In genomic region chr14:39233680-39234326, GRCh38 we compare ENCODE assay signal across 8 cellular contexts. TPM values are rescaled to one million over a fixed set of nuclear protein-coding genes. Genes with fewer than 3 reads are reported as not detected.
A peak's percentile ranks its signal among the peaks of the same experiment; 100 is the strongest.
DNase-seq lines count a peak whose midpoint lies in the region; ATAC-seq and TF ChIP-seq lines count a peak whose summit lies in the region.

MIA2 (plus strand) TSS chr14:39233915; CDS start chr14:39234115, 200 bp downstream.

- no peak for ATAC-seq in WTC11
- no peak for ATAC-seq in Right ventricle myocardium superior (ENCODE audit: poor library complexity)
- ATAC-seq in HG02642 (IDR thresholded peaks at IDR 0.05; ENCODE audit: poor library complexity, unreplicated experiment) = no peak

- no peak within 1 kb of the TSS for H2BK5ac ChIP-seq in trophoblast cell (ENCODE audit: low read depth, low read length, poor library complexity)

- H2BK12ac ChIP-seq in trophoblast cell (ENCODE audit: low read length) = no peak within 1 kb of the TSS

- BruUV-seq in Calu3 (replicated peaks; lab: Mats Ljungman, UMichigan) = no TSS peak

- H2BK120ac ChIP-seq in trophoblast cell (ENCODE audit: insufficient read depth, low read length, poor library complexity) = no peak within 1 kb of the TSS

- H3K27ac Mint-ChIP-seq in Calu3 (ENCODE audit: unreplicated experiment) = peak within 1 kb of the TSS; percentile 81
- no peak within 1 kb of the TSS for H3K27ac Mint-ChIP-seq in WTC11

- H3K4me3 ChIP-seq in trophoblast cell (ENCODE audit: low read depth, low read length) = no peak within 1 kb of the TSS

- H3K9ac ChIP-seq in trophoblast cell (ENCODE audit: low read length) = no peak within 1 kb of the TSS

- H3K9me3 Mint-ChIP-seq in Calu3 (ENCODE audit: low read depth, unreplicated experiment) = no peaks in the 10 kb centered on the region
- no peaks in the 10 kb centered on the region for H3K9me3 Mint-ChIP-seq in WTC11

- no peak within 1 kb of the TSS for H3K27ac ChIP-seq in trophoblast cell (ENCODE audit: low read depth, low read length)

- H3K27me3 ChIP-seq in trophoblast cell (ENCODE audit: insufficient read depth, low read length) = no peaks in the 10 kb centered on the region

- no peak for DNase-seq in Calu3
- no peak for DNase-seq in WTC11 (ENCODE audit: low spot score)
- no peak for DNase-seq in Right ventricle myocardium superior
- no peak for DNase-seq in trophoblast cell
- no peak for DNase-seq in hepatic stellate cell (ENCODE audit: low spot score)
- DNase-seq in NCI-H82 (lab: John Stamatoyannopoulos, UW) = no peak
- no peak for DNase-seq in NCI-H774 (lab: John Stamatoyannopoulos, UW)

- no peak within 1 kb of the TSS for H4K12ac ChIP-seq in trophoblast cell (ENCODE audit: low read depth, low read length)

- CTCF ChIA-PET in Calu3 (lab: Charles Lee) = no interaction called here
- CTCF ChIA-PET in WTC11 (lab: Charles Lee) = no interaction called here

- H3K4me2 ChIP-seq in trophoblast cell (ENCODE audit: low read length) = peak within 1 kb of the TSS; percentile 34

- H3K14ac ChIP-seq in trophoblast cell (ENCODE audit: low read length) = no peak within 1 kb of the TSS

- no peak for TF ChIP-seq CTCF in Calu3 (IDR thresholded peaks at IDR 0.05; ENCODE audit: unreplicated experiment)
- TF ChIP-seq CTCF in WTC11 (IDR thresholded peaks at IDR 0.05) = no peak

- H4K8ac ChIP-seq in trophoblast cell (ENCODE audit: low read depth, low read length) = no peak within 1 kb of the TSS

- H3K4ac ChIP-seq in trophoblast cell (ENCODE audit: low read depth, low read length) = no peak within 1 kb of the TSS

- H2AFZ ChIP-seq in trophoblast cell (ENCODE audit: insufficient read depth, low read length, poor library complexity) = no peak within 1 kb of the TSS

- H3K79me2 ChIP-seq in trophoblast cell (ENCODE audit: control insufficient read depth, insufficient read depth, low read length, poor library complexity) = no peaks in the 10 kb centered on the region

- intact Hi-C loops in Calu3 (cut with micrococcal nuclease; ENCODE audit: unreplicated experiment) (loop anchor here (2.0 to 5.0 kb wide), 3 partner anchors 31 to 122 kb away; partner anchors contain the start of gene GEMIN2), Right ventricle myocardium superior (cut with DNase I) (no loop called here)

- peaks cover 25% of the 10 kb centered on the region for H3K4me1 Mint-ChIP-seq in Calu3 (ENCODE audit: low read depth, unreplicated experiment)
- peaks cover 6% of the 10 kb centered on the region for H3K4me1 Mint-ChIP-seq in WTC11

- H2AK5ac ChIP-seq in trophoblast cell (ENCODE audit: low read length) = no peak within 1 kb of the TSS

- WGBS in trophoblast cell (ENCODE audit: extremely low coverage, insufficient coverage, insufficient read length) = no CpG with 5 or more reads among the region's 7 CpGs

- POLR2A ChIA-PET in WTC11 (lab: Charles Lee) = no interaction called here

- H3K36me3 ChIP-seq in trophoblast cell (ENCODE audit: control insufficient read depth in 1 of 2, insufficient read depth in 2 of 2, low read length in 2 of 2) = no peaks in the 10 kb centered on the region

- H3K79me1 ChIP-seq in trophoblast cell (ENCODE audit: low read length) = no peaks in the 10 kb centered on the region

- H3K4me3 Mint-ChIP-seq in Calu3 (ENCODE audit: low read depth, unreplicated experiment) (peak within 1 kb of the TSS; percentile 64), WTC11 (no peak within 1 kb of the TSS)

- H3K23ac ChIP-seq in trophoblast cell (ENCODE audit: low read length) = no peak within 1 kb of the TSS

- no peak within 1 kb of the TSS for H3K18ac ChIP-seq in trophoblast cell (ENCODE audit: low read length)

- no peak within 1 kb of the TSS for H4K91ac ChIP-seq in trophoblast cell (ENCODE audit: low read depth, low read length)

- H3K9me3 ChIP-seq in trophoblast cell (ENCODE audit: insufficient read depth, low read depth, low read length) = no peaks in the 10 kb centered on the region

- peaks cover 14% of the 10 kb centered on the region for H3K36me3 Mint-ChIP-seq in Calu3 (ENCODE audit: insufficient read depth, unreplicated experiment)
- H3K36me3 Mint-ChIP-seq in WTC11 = no peaks in the 10 kb centered on the region

- no peaks in the 10 kb centered on the region for H3K4me1 ChIP-seq in trophoblast cell (ENCODE audit: control insufficient read depth in 1 of 2, insufficient read depth in 2 of 2, low read length in 2 of 2)

- H3K27me3 Mint-ChIP-seq in Calu3 (ENCODE audit: unreplicated experiment) (no peaks in the 10 kb centered on the region), WTC11 (ENCODE audit: low read depth) (no peaks in the 10 kb centered on the region)

TF ChIP-seq in WTC11, 78 proteins besides CTCF, POLR2A, EP300 and RAD21:
- 0 out of 2 replicates have a peak, but pooled peaks have one; percentile 9 for TF ChIP-seq GABPB1 (CRISPR knock-in tag; IDR thresholded peaks at IDR 0.05)
- no peak for TF ChIP-seq ERG (CRISPR knock-in tag; IDR thresholded peaks at IDR 0.05)

RNA-seq across cellular contexts. Expression of gene MIA2, which starts in this region (rescaled TPM):
- total RNA-seq in Calu3 (2022) (49.1 and 52.8 TPM in 2 replicates), WTC11 (2021) (10.9 to 11.3 TPM (median 11.3 TPM) in 3 replicates), Right ventricle myocardium superior (28.6 TPM)
- polyA plus RNA-seq in trophoblast cell (2013) = 20.3 and 22.2 TPM in 2 replicates
